In genomic region chr2:181374741-181375675, GRCh38 we compare ENCODE assay signal across 12 cellular contexts.
A peak's percentile ranks its signal among the peaks of the same experiment; 100 is the strongest.
DNase-seq lines count a peak whose midpoint lies in the region; ATAC-seq lines count a peak whose summit lies in the region.
"Had no signal": no experiment of that assay in that cellular context is flagged by ENCODE, and none has a peak within 500 bp of the region (broad histone marks: within the 10 kb centered on the region; RNA-seq: fewer than 3 reads in every experiment).

No MANE protein-coding gene starts in this region.

- peak overlapping the region; percentile 16 for H3K4me3 Mint-ChIP-seq in stimulated activated memory B cell treated with anti-CD40 and anti-IgM and Interleukin-4, amounts not matched to agents 10 μg/mL and 1 μg/mL and 100 μg/mL, for 72 hours
- H3K4me3 Mint-ChIP-seq: activated naive CD8-positive, alpha-beta T cell treated with anti-CD3 and anti-CD28 coated beads, Interleukin-2, amount 10 ng/mL, durations not matched to agents 7 days and 5 days had no signal

- no peaks in the 10 kb centered on the region for H3K9me3 Mint-ChIP-seq in stimulated activated memory B cell treated with anti-CD40 and anti-IgM and Interleukin-4, amounts not matched to agents 10 μg/mL and 1 μg/mL and 100 μg/mL, for 72 hours

- ATAC-seq in HG02588 (IDR thresholded peaks at IDR 0.05; ENCODE audit: unreplicated experiment) = peak; percentile 68
- ATAC-seq in stimulated activated memory B cell treated with anti-CD40 and anti-IgM and Interleukin-4, amounts not matched to agents 10 μg/mL and 1 μg/mL and 100 μg/mL, for 72 hours = peak; percentile 85
- ATAC-seq in activated CD4-positive, CD25-positive, alpha-beta regulatory T cell treated with anti-CD3 and anti-CD28 coated beads, Interleukin-2, amount 50 U/mL, for 24 hours = no peak
- ATAC-seq in left lobe of liver = no peak

- peaks cover 46% of the 10 kb centered on the region for H3K4me1 Mint-ChIP-seq in stimulated activated memory B cell treated with anti-CD40 and anti-IgM and Interleukin-4, amounts not matched to agents 10 μg/mL and 1 μg/mL and 100 μg/mL, for 72 hours

- no peaks in the 10 kb centered on the region for H3K27me3 Mint-ChIP-seq in stimulated activated memory B cell treated with anti-CD40 and anti-IgM and Interleukin-4, amounts not matched to agents 10 μg/mL and 1 μg/mL and 100 μg/mL, for 72 hours
- H3K27me3 Mint-ChIP-seq: activated naive CD8-positive, alpha-beta T cell treated with anti-CD3 and anti-CD28 coated beads, Interleukin-2, amount 10 ng/mL, durations not matched to agents 7 days and 5 days had no signal

- peak overlapping the region; percentile 20 for H3K27ac Mint-ChIP-seq in stimulated activated memory B cell treated with anti-CD40 and anti-IgM and Interleukin-4, amounts not matched to agents 10 μg/mL and 1 μg/mL and 100 μg/mL, for 72 hours
- H3K27ac Mint-ChIP-seq: activated naive CD8-positive, alpha-beta T cell treated with anti-CD3 and anti-CD28 coated beads, Interleukin-2, amount 10 ng/mL, durations not matched to agents 7 days and 5 days had no signal

- DNase-seq in NCI-H82 (lab: John Stamatoyannopoulos, UW) = peak; percentile 24
- no peak for DNase-seq in NCI-H82 treated with DMSO at 0.1 percent for 48 hours (lab: John Stamatoyannopoulos, UW; ENCODE audit: unreplicated experiment)
- DNase-seq in M059J (ENCODE audit: low read depth) = peak; percentile 13
- DNase-seq in GOT3 (lab: John Stamatoyannopoulos, UW) = no peak
- no peak for DNase-seq in left lobe of liver (ENCODE audit: low spot score)
- DNase-seq: 8988T; activated naive CD8-positive, alpha-beta T cell treated with anti-CD3 and anti-CD28 coated beads, Interleukin-2, amount 10 ng/mL, durations not matched to agents 7 days and 5 days; head of caudate nucleus; posterior cingulate gyrus had no signal

- no peaks in the 10 kb centered on the region for H3K36me3 Mint-ChIP-seq in stimulated activated memory B cell treated with anti-CD40 and anti-IgM and Interleukin-4, amounts not matched to agents 10 μg/mL and 1 μg/mL and 100 μg/mL, for 72 hours

Comparison
In these comparisons a context has a peak if more than half of its experiments do, and no peak if none do; other contexts are left out.
1. DNase-seq: peak in NCI-H82 (single experiment) and M059J (single experiment); none in NCI-H82 treated with DMSO at 0.1 percent for 48 hours (single experiment), GOT3 (single experiment) and left lobe of liver (single experiment).
2. ATAC-seq: peak in HG02588 (single experiment) and stimulated activated memory B cell treated with anti-CD40 and anti-IgM and Interleukin-4, amounts not matched to agents 10 μg/mL and 1 μg/mL and 100 μg/mL, for 72 hours (single experiment); none in activated CD4-positive, CD25-positive, alpha-beta regulatory T cell treated with anti-CD3 and anti-CD28 coated beads, Interleukin-2, amount 50 U/mL, for 24 hours (0 of 2) and left lobe of liver (single experiment).